In genomic region chr3:183966361-183966791, GRCh38 we compare ENCODE assay signal across 28 cellular contexts. TPM values are rescaled to one million over a fixed set of nuclear protein-coding genes. Genes with fewer than 3 reads are reported as not detected.
DNase-seq lines count a peak whose midpoint lies in the region; ATAC-seq and TF ChIP-seq lines count a peak whose summit lies in the region.
"Had no signal": no experiment of that assay in that cellular context is flagged by ENCODE, and none has a peak within 500 bp of the region (broad histone marks: within the 10 kb centered on the region; RNA-seq: fewer than 3 reads in every experiment).

No MANE protein-coding gene starts in this region.

- H3K9me3 ChIP-seq in prostate gland: no peaks in the 10 kb centered on the region
- H3K9me3 ChIP-seq: MG63 had no signal

- H3K9me2 ChIP-seq in GM23338 (ENCODE audit: insufficient read depth): no peaks in the 10 kb centered on the region

- H3K4me1 Mint-ChIP-seq in GM23338: no peaks in the 10 kb centered on the region
- H3K4me1 Mint-ChIP-seq: activated B cell treated with CpG ODN at 0.5 μM for 24 hours; activated CD4-positive, alpha-beta T cell treated with anti-CD3 and anti-CD28 coated beads, Interleukin-2, amount 10 ng/mL, durations not matched to agents 7 days and 5 days; CD8-positive, alpha-beta memory T cell had no signal

- H3K36me3 ChIP-seq in GM23338 (ENCODE audit: insufficient read depth) (0 out of 2 replicates have a peak, but pooled peaks cover 3% of the 10 kb centered on the region), prostate gland (no peaks in the 10 kb centered on the region)

- no peak overlapping the region for H3K4me2 ChIP-seq in GM23338

- H3K4me1 ChIP-seq in GM23338 (ENCODE audit: insufficient read depth) (no peaks in the 10 kb centered on the region), foreskin keratinocyte (no peaks in the 10 kb centered on the region), prostate gland (replicated peaks) (no peaks in the 10 kb centered on the region)

- H3K9me3 Mint-ChIP-seq in GM23338: no peaks in the 10 kb centered on the region
- H3K9me3 Mint-ChIP-seq: activated B cell treated with CpG ODN at 0.5 μM for 24 hours; activated CD4-positive, alpha-beta T cell treated with anti-CD3 and anti-CD28 coated beads, Interleukin-2, amount 10 ng/mL, durations not matched to agents 7 days and 5 days; activated naive CD4-positive, alpha-beta T cell treated with anti-CD3 and anti-CD28 coated beads, Interleukin-2, amount 50 U/mL, for 72 hours; CD8-positive, alpha-beta memory T cell; naive B cell had no signal

- TF ChIP-seq CTCF in GM23338 (conservative IDR thresholded peaks at IDR 0.05; ENCODE audit: low read depth in 2 of 2): no peak
- TF ChIP-seq CTCF in VCaP (conservative IDR thresholded peaks at IDR 0.05): no peak
- TF ChIP-seq CTCF in foreskin keratinocyte (conservative IDR thresholded peaks at IDR 0.05): no peak
- TF ChIP-seq CTCF in prostate gland (IDR thresholded peaks at IDR 0.05): no peak

- 31% methylated on average over 4 of the region's 4 CpGs for WGBS in prostate gland

- H3K36me3 Mint-ChIP-seq in GM23338 (ENCODE audit: low read depth): peaks cover 37% of the 10 kb centered on the region
- H3K36me3 Mint-ChIP-seq: activated naive CD4-positive, alpha-beta T cell treated with anti-CD3 and anti-CD28 coated beads, Interleukin-2, amount 50 U/mL, for 72 hours had no signal

- H3K4me3 ChIP-seq in GM23338 (no peak overlapping the region), prostate gland (no peak overlapping the region)
- H3K4me3 ChIP-seq: GM23248, MG63 had no signal

- H3K27ac ChIP-seq in GM23338 (ENCODE audit: low read depth): no peak overlapping the region
- peak overlapping the region; percentile 75 for H3K27ac ChIP-seq in VCaP
- no peak overlapping the region for H3K27ac ChIP-seq in foreskin keratinocyte
- H3K27ac ChIP-seq in prostate gland: peak overlapping the region; percentile 30 to 34
- H3K27ac ChIP-seq: epithelial cell of prostate, GM23248 had no signal

- DNase-seq in GM23338 (ENCODE audit: low spot score) (no peak), foreskin keratinocyte (peak in 1 of 2 donors; percentile 32), prostate gland (ENCODE audit: low spot score) (peak; percentile 72), NCI-H748 treated with DMSO at 0.1 percent for 48 hours (lab: John Stamatoyannopoulos, UW) (no peak)
- DNase-seq in stimulated activated CD4-positive, alpha-beta T cell treated with anti-CD3 and anti-CD28 coated beads, Interleukin-1b, Interleukin-23, amount 100 ng/mL, for 48 hours: no peak
- no peak for DNase-seq in stimulated activated naive CD4-positive, alpha-beta T cell treated with Interleukin-2 at 50 U/mL for 16 hours (lab: John Stamatoyannopoulos, UW)
- DNase-seq: activated B cell treated with CpG ODN at 0.5 μM for 24 hours; activated CD4-positive, alpha-beta T cell treated with anti-CD3 and anti-CD28 coated beads, Interleukin-2, amount 10 ng/mL, durations not matched to agents 7 days and 5 days; activated effector memory CD4-positive, alpha-beta T cell treated with Interleukin-2 at 50 U/mL for 16 hours; activated T-cell treated with anti-CD3 and anti-CD28 coated beads, Interleukin-2, amount 50 U/mL, for 1 hour; CD8-positive, alpha-beta memory T cell; DMS 273 treated with DMSO at 0.1 percent for 48 hours; effector CD4-positive, alpha-beta T cell; GM23248; KBM-7; MG63; naive B cell; NCI-H1105; NCI-H2029; NCI-H526; SHP77 treated with DMSO at 0.1 percent for 48 hours; stimulated activated naive CD8-positive, alpha-beta T cell treated with anti-CD3 and anti-CD28 coated beads, Interleukin-15, Interleukin-2, amounts not matched to agents 100 U/mL and 50 U/mL, for 24 hours; T-helper 9 cell had no signal

- no peaks in the 10 kb centered on the region for H3K27me3 Mint-ChIP-seq in GM23338 (ENCODE audit: insufficient read depth, low read depth, poor library complexity)
- H3K27me3 Mint-ChIP-seq: activated B cell treated with CpG ODN at 0.5 μM for 24 hours; activated CD4-positive, alpha-beta T cell treated with anti-CD3 and anti-CD28 coated beads, Interleukin-2, amount 10 ng/mL, durations not matched to agents 7 days and 5 days; naive B cell had no signal

- intact Hi-C loops in prostate gland (cut with DNase I): no loop called here

- TF ChIP-seq POLR2A in prostate gland (IDR thresholded peaks at IDR 0.05): no peak

- H3F3A ChIP-seq in GM23338 (replicated peaks; ENCODE audit: low read depth): no peaks in the 10 kb centered on the region

- no peaks in the 10 kb centered on the region for H3K79me2 ChIP-seq in GM23338 (replicated peaks; ENCODE audit: insufficient read depth)

- ATAC-seq in GM23338 (no peak), foreskin keratinocyte (peak; percentile 64), HG03439 (IDR thresholded peaks at IDR 0.05; ENCODE audit: unreplicated experiment) (no peak)
- ATAC-seq: activated naive CD4-positive, alpha-beta T cell treated with anti-CD3 and anti-CD28 coated beads, Interleukin-2, amount 50 U/mL, for 72 hours; Panc1; stimulated activated naive CD8-positive, alpha-beta T cell treated with anti-CD3 and anti-CD28 coated beads, Interleukin-15, Interleukin-2, amounts not matched to agents 100 U/mL and 50 U/mL, for 24 hours had no signal

- H3K4me3 Mint-ChIP-seq in GM23338: no peak overlapping the region
- H3K4me3 Mint-ChIP-seq: activated B cell treated with CpG ODN at 0.5 μM for 24 hours; activated CD4-positive, alpha-beta T cell treated with anti-CD3 and anti-CD28 coated beads, Interleukin-2, amount 10 ng/mL, durations not matched to agents 7 days and 5 days; CD8-positive, alpha-beta memory T cell had no signal

- H3K27ac Mint-ChIP-seq in GM23338: peak overlapping the region; percentile 62
- H3K27ac Mint-ChIP-seq: activated B cell treated with CpG ODN at 0.5 μM for 24 hours; activated CD4-positive, alpha-beta T cell treated with anti-CD3 and anti-CD28 coated beads, Interleukin-2, amount 10 ng/mL, durations not matched to agents 7 days and 5 days; activated naive CD4-positive, alpha-beta T cell treated with anti-CD3 and anti-CD28 coated beads, Interleukin-2, amount 50 U/mL, for 72 hours; naive B cell had no signal

- H4K20me1 ChIP-seq in GM23338 (replicated peaks; ENCODE audit: insufficient read depth): no peaks in the 10 kb centered on the region; the same call in 1 of the 2 replicates

- no peak overlapping the region for H2AFZ ChIP-seq in GM23338
- H2AFZ ChIP-seq: GM23248 had no signal

- no peaks in the 10 kb centered on the region for H3K27me3 ChIP-seq in GM23338 (ENCODE audit: insufficient read depth)
- no peaks in the 10 kb centered on the region for H3K27me3 ChIP-seq in foreskin keratinocyte
- no peaks in the 10 kb centered on the region for H3K27me3 ChIP-seq in prostate gland (replicated peaks; ENCODE audit: insufficient read depth)
- H3K27me3 ChIP-seq: MG63 had no signal

TF ChIP-seq in GM23338, 12 proteins besides CTCF, POLR2A, EP300 and RAD21 (continues in another document):
- no peak for TF ChIP-seq JUNB (IDR thresholded peaks at IDR 0.05; ENCODE audit: unreplicated experiment)

RNA-seq across cellular contexts. Expression of gene ABCC5, which starts 51.3 kb away (rescaled TPM):
- 38.5 and 39.9 TPM in 2 replicates for total RNA-seq in GM23338 (2014; rRNA removed; shearing (Covaris generic))
- polyA plus RNA-seq in GM23338 (2016; fragmentation: Nextera tagmentation; extraction: Ambion mirVana) (14.0 TPM in 2 replicates), foreskin keratinocyte (6.4 and 7.4 TPM in 2 replicates)
- total RNA-seq in foreskin keratinocyte (15.2 and 15.5 TPM in 2 replicates), prostate gland (10 to 100 TPM; 17.9 to 43.6 TPM)

Comparison
In these comparisons a context has a peak if more than half of its experiments do, and no peak if none do; other contexts are left out.
1. H3K27ac ChIP-seq: peak in VCaP (single experiment) and prostate gland (2 of 2); none in GM23338 (single experiment) and foreskin keratinocyte (single experiment).